18 cellular contexts compared by ENCODE assay signal in the genomic region with DNA sequence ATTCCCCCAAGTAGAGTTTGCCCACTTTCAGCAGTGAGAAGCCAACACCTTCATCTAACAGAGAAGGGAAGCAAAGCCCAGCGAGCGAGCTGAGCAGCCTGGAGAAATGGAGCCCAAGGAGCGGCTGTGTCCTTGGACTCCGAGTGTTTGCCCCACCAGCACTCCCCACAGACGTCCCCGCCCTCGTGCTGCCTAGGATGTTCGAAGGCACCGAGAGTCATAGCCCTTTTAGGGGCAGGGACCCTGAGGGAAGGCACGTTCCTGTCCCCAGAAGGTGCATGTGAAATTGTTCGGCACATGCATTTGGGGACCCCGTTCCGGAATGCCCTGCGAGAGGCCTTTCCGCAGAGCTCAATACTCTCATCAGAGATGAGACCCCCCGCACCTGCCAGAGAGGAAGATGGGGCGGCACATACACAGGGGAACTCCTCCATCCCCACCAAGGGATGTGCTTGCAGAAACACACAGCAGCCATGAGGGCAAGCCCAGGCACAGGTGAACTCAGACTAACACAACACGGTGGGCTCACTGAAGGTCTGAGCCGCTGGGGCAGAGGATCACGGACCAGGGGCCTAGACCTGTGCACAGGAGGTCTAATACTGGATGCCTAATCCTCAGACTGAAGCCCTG.
A peak's percentile ranks its signal among the peaks of the same experiment; 100 is the strongest.
DNase-seq lines count a peak whose midpoint lies in the region; ATAC-seq and TF ChIP-seq lines count a peak whose summit lies in the region.
"Had no signal": no experiment of that assay in that cellular context is flagged by ENCODE, and none has a peak within 500 bp of the region (broad histone marks: within the 10 kb centered on the region; RNA-seq: fewer than 3 reads in every experiment).

No MANE protein-coding gene starts in this region.

- H3K4me3 Mint-ChIP-seq in natural killer cell treated with Interleukin-12 subunit alpha and Interleukin-12 subunit beta and Interleukin-15 and Interleukin-18, amount 100 ng/mL, for 72 hours, result no peak overlapping the region
- no peak overlapping the region for H3K4me3 Mint-ChIP-seq in natural killer cell
- no peak overlapping the region for H3K4me3 Mint-ChIP-seq in T-helper 17 cell
- H3K4me3 Mint-ChIP-seq in chondrocyte (ENCODE audit: unreplicated experiment), result no peak overlapping the region
- H3K4me3 Mint-ChIP-seq: CD4-positive, alpha-beta memory T cell; HFFc6 had no signal

- DNase-seq in natural killer cell treated with Interleukin-12 subunit alpha and Interleukin-12 subunit beta and Interleukin-15 and Interleukin-18, amount 100 ng/mL, for 72 hours (ENCODE audit: low spot score), result peak; percentile 53
- DNase-seq in natural killer cell (no peak), T-helper 17 cell (no peak), chondrocyte (ENCODE audit: low spot score) (peak; percentile 77), spleen (peak; percentile 55), esophagus muscularis mucosa (ENCODE audit: extremely low spot score) (no peak), WERI-Rb-1 (no peak), GM19238 (ENCODE audit: insufficient read length, low spot score) (no peak)
- DNase-seq: C1 segment of cervical spinal cord; Calu3; CD4-positive, alpha-beta memory T cell; COR-L47; DMS53; DMS79 treated with DMSO at 0.1 percent for 48 hours; GF-D8; GOT3; HFFc6 had no signal

- peaks cover 19 to 28% of the 10 kb centered on the region in 2 donors for H3K4me1 Mint-ChIP-seq in natural killer cell treated with Interleukin-12 subunit alpha and Interleukin-12 subunit beta and Interleukin-15 and Interleukin-18, amount 100 ng/mL, for 72 hours (ENCODE audit: low read depth in 2 of 2)
- H3K4me1 Mint-ChIP-seq in natural killer cell (peaks cover 21 to 27% of the 10 kb centered on the region in 2 donors), T-helper 17 cell (peaks cover 19% of the 10 kb centered on the region), chondrocyte (ENCODE audit: low read depth) (peaks cover 5% of the 10 kb centered on the region)

- no peak overlapping the region for H3K4me3 ChIP-seq in spleen
- no peak overlapping the region for H3K4me3 ChIP-seq in esophagus muscularis mucosa
- no peak overlapping the region for H3K4me3 ChIP-seq in WERI-Rb-1 (ENCODE audit: low read depth, low read length)
- H3K4me3 ChIP-seq: HAP-1 had no signal

- no peak for TF ChIP-seq POLR2A in spleen (IDR thresholded peaks at IDR 0.05)
- no peak for TF ChIP-seq POLR2A in esophagus muscularis mucosa (IDR thresholded peaks at IDR 0.05; ENCODE audit: low read depth)

- 90 to 98% (median 91%) methylated on average over 13 to 20 of the region's 20 CpGs for WGBS in spleen, 5 donors
- 93% methylated on average over 15 of the region's 20 CpGs for WGBS in esophagus muscularis mucosa

- H3K27me3 Mint-ChIP-seq in natural killer cell treated with Interleukin-12 subunit alpha and Interleukin-12 subunit beta and Interleukin-15 and Interleukin-18, amount 100 ng/mL, for 72 hours, result no peaks in the 10 kb centered on the region
- H3K27me3 Mint-ChIP-seq in natural killer cell (ENCODE audit: low read depth in 2 of 2), result no peaks in the 10 kb centered on the region
- no peaks in the 10 kb centered on the region for H3K27me3 Mint-ChIP-seq in T-helper 17 cell
- H3K27me3 Mint-ChIP-seq in chondrocyte (ENCODE audit: low read depth), result no peaks in the 10 kb centered on the region
- H3K27me3 Mint-ChIP-seq: CD4-positive, alpha-beta memory T cell had no signal

- H3K36me3 ChIP-seq in spleen, result peaks cover 0 to 95% (median 5%) of the 10 kb centered on the region in 6 donors
- H3K36me3 ChIP-seq in esophagus muscularis mucosa, result peaks cover 84 to 100% (median 98%) of the 10 kb centered on the region in 4 donors
- peaks cover 91% of the 10 kb centered on the region for H3K36me3 ChIP-seq in WERI-Rb-1

- no peaks in the 10 kb centered on the region for H3K9me3 Mint-ChIP-seq in natural killer cell treated with Interleukin-12 subunit alpha and Interleukin-12 subunit beta and Interleukin-15 and Interleukin-18, amount 100 ng/mL, for 72 hours
- H3K9me3 Mint-ChIP-seq in natural killer cell (no peaks in the 10 kb centered on the region), chondrocyte (ENCODE audit: low read depth) (no peaks in the 10 kb centered on the region)
- H3K9me3 Mint-ChIP-seq: HFFc6 had no signal

- peaks cover 11% of the 10 kb centered on the region for H3K36me3 Mint-ChIP-seq in natural killer cell treated with Interleukin-12 subunit alpha and Interleukin-12 subunit beta and Interleukin-15 and Interleukin-18, amount 100 ng/mL, for 72 hours
- H3K36me3 Mint-ChIP-seq in natural killer cell (peaks cover 17% of the 10 kb centered on the region), T-helper 17 cell (ENCODE audit: low read depth) (peaks cover 6% of the 10 kb centered on the region), chondrocyte (ENCODE audit: low read depth) (peaks cover 41% of the 10 kb centered on the region)
- H3K36me3 Mint-ChIP-seq: CD4-positive, alpha-beta memory T cell had no signal

- H3K27me3 ChIP-seq in spleen (replicated peaks in 1 of 7) (no peaks in the 10 kb centered on the region), esophagus muscularis mucosa (no peaks in the 10 kb centered on the region), WERI-Rb-1 (ENCODE audit: insufficient read depth, low read depth, severe bottlenecking) (no peaks in the 10 kb centered on the region)

- no peak for TF ChIP-seq EP300 in esophagus muscularis mucosa (IDR thresholded peaks at IDR 0.05)

- peak overlapping the region in 1 of 2 donors; percentile 61 for H3K27ac Mint-ChIP-seq in natural killer cell treated with Interleukin-12 subunit alpha and Interleukin-12 subunit beta and Interleukin-15 and Interleukin-18, amount 100 ng/mL, for 72 hours
- no peak overlapping the region for H3K27ac Mint-ChIP-seq in natural killer cell
- peak overlapping the region; percentile 99 for H3K27ac Mint-ChIP-seq in T-helper 17 cell
- H3K27ac Mint-ChIP-seq in chondrocyte (ENCODE audit: unreplicated experiment), result no peak overlapping the region
- H3K27ac Mint-ChIP-seq: HFFc6 had no signal

- intact Hi-C loops in natural killer cell (cut with micrococcal nuclease), result no loop called here
- intact Hi-C loops in spleen (cut with DNase I; ENCODE audit: low total_unique reads), result no loop called here
- intact Hi-C loops in esophagus muscularis mucosa (cut with DNase I), result no loop called here

- TF ChIP-seq CTCF in natural killer cell (IDR thresholded peaks at IDR 0.05) (no peak), chondrocyte (IDR thresholded peaks at IDR 0.05) (no peak), spleen (IDR thresholded peaks at IDR 0.05 in 8 of 11, conservative IDR thresholded peaks at IDR 0.05 in 3 of 11) (no peak), esophagus muscularis mucosa (IDR thresholded peaks at IDR 0.05) (no peak), WERI-Rb-1 (IDR thresholded peaks at IDR 0.05; ENCODE audit: low read depth, low read length) (no peak)

- ATAC-seq in natural killer cell treated with Interleukin-12 subunit alpha and Interleukin-12 subunit beta and Interleukin-15 and Interleukin-18, amount 100 ng/mL, for 72 hours, result no peak
- ATAC-seq in natural killer cell, result no peak
- no peak for ATAC-seq in T-helper 17 cell

- H3K27ac ChIP-seq in spleen, result no peak overlapping the region
- no peak overlapping the region for H3K27ac ChIP-seq in esophagus muscularis mucosa (replicated peaks in 1 of 4)
- H3K27ac ChIP-seq in WERI-Rb-1, result no peak overlapping the region

- H3K9me3 ChIP-seq in T-helper 17 cell (ENCODE audit: control insufficient read depth, low read length, poor library complexity, severe bottlenecking), result no peaks in the 10 kb centered on the region
- H3K9me3 ChIP-seq in spleen, result no peaks in the 10 kb centered on the region
- no peaks in the 10 kb centered on the region for H3K9me3 ChIP-seq in esophagus muscularis mucosa
- H3K9me3 ChIP-seq in WERI-Rb-1 (ENCODE audit: severe bottlenecking), result no peaks in the 10 kb centered on the region
- H3K9me3 ChIP-seq: HAP-1 had no signal

- H3K4me1 ChIP-seq in spleen (no peaks in the 10 kb centered on the region), esophagus muscularis mucosa (no peaks in the 10 kb centered on the region)
- H3K4me1 ChIP-seq: HAP-1 had no signal

Comparison
In these comparisons a context has a peak if more than half of its experiments do, and no peak if none do; other contexts are left out.
1. DNase-seq: peak in natural killer cell treated with Interleukin-12 subunit alpha and Interleukin-12 subunit beta and Interleukin-15 and Interleukin-18, amount 100 ng/mL, for 72 hours (single experiment), chondrocyte (single experiment) and spleen (single experiment); none in natural killer cell (single experiment), T-helper 17 cell (0 of 3), esophagus muscularis mucosa (single experiment), WERI-Rb-1 (single experiment) and GM19238 (single experiment).